1 cellular context compared by ENCODE assay signal in the genomic region with DNA sequence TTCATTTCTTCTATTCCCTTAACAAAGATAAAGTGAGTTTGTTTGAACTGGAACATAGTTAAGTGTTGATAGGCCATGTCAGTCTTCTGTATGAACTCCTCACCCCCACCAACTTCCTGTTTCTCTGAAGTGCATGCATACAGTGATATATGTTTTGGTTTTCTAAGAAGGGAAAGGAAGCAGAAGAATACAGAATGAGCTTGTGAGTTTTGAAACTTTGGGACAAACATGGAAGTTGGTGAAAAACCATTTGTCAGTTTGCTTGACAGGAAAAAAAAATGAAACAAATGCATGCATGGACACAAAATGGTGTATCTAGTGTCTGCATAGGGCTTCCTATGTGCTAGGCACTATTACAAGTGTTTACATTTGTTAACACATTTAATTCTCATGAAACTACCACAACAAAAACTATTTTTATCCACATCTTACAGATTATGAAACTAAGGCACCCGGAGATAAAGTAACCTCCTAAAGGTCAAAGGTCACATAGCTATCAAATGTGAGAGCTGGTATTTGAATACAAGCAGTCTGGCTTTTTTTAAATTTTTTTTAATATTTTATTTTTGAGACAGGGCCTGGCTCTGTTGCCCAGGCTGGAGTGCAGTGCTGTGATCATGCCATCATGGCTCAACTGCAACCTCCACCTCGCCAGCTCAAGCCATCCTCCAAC.
TF ChIP-seq lines count a peak whose summit lies in the region.

No MANE protein-coding gene starts in this region.

TF ChIP-seq in K562, 482 proteins besides CTCF, POLR2A, EP300 and RAD21 (continued from another document and continues in another):
- TF ChIP-seq ZNF311 (CRISPR knock-in tag; IDR thresholded peaks at IDR 0.05) (peak; percentile 94), PYGO2 (tag; IDR thresholded peaks at IDR 0.05) (peak; percentile 68; the same call in 1 of the 2 replicates), ZBTB43 (CRISPR knock-in tag; IDR thresholded peaks at IDR 0.05) (no peak), ELF2 (CRISPR knock-in tag; IDR thresholded peaks at IDR 0.05) (peak; percentile 78), ZBED1 (IDR thresholded peaks at IDR 0.05) (no peak), NCOR1 (IDR thresholded peaks at IDR 0.05) (peak; percentile 36; the same call in 1 of the 2 replicates), MEIS2 (IDR thresholded peaks at IDR 0.05; ENCODE audit: partially characterized antibody) (peak; percentile 98), ZNF644 (tag; IDR thresholded peaks at IDR 0.05; ENCODE audit: low read depth) (peak; percentile 93), ZNF707 (CRISPR knock-in tag; conservative IDR thresholded peaks at IDR 0.05) (0 out of 2 replicates have a peak, but pooled peaks have one; percentile 53), ELF4 (CRISPR knock-in tag; IDR thresholded peaks at IDR 0.05) (0 out of 2 replicates have a peak, but pooled peaks have one; percentile 60), CAMTA2 (CRISPR knock-in tag; conservative IDR thresholded peaks at IDR 0.05) (peak; percentile 77; the same call in 1 of the 2 replicates), HMG20A (CRISPR knock-in tag; conservative IDR thresholded peaks at IDR 0.05) (no peak), FOXA1 (IDR thresholded peaks at IDR 0.05; ENCODE audit: borderline replicate concordance) (no peak), RBM22 (IDR thresholded peaks at IDR 0.05; ENCODE audit: low read depth, low read length, poor library complexity, severe bottlenecking) (no peak), PHTF2 (CRISPR knock-in tag; IDR thresholded peaks at IDR 0.05) (no peak), TCF3 (CRISPR knock-in tag; IDR thresholded peaks at IDR 0.05) (peak; percentile 36; the same call in 1 of the 2 replicates), TCF15 (CRISPR knock-in tag; IDR thresholded peaks at IDR 0.05) (peak; percentile 93), GTF2A2 (tag; IDR thresholded peaks at IDR 0.05) (peak; percentile 86), SOX6 (IDR thresholded peaks at IDR 0.05) (peak; percentile 79; the same call in 1 of the 2 replicates), NFE2L1 (tag; IDR thresholded peaks at IDR 0.05; ENCODE audit: borderline replicate concordance, low read depth) (peak; percentile 75), ATF7 (IDR thresholded peaks at IDR 0.05) (peak; percentile 48), NCOA2 (IDR thresholded peaks at IDR 0.05; ENCODE audit: partially characterized antibody in 2 of 2) (peak in 1 of 2 experiments; percentile 41), RFX7 (CRISPR knock-in tag; IDR thresholded peaks at IDR 0.05) (peak; percentile 91), DDX20 (tag; IDR thresholded peaks at IDR 0.05; ENCODE audit: low read depth) (peak; percentile 96), IRF2 (CRISPR knock-in tag; IDR thresholded peaks at IDR 0.05) (no peak), HDAC8 (tag; IDR thresholded peaks at IDR 0.05) (peak; percentile 81; the same call in 1 of the 2 replicates), SNIP1 (IDR thresholded peaks at IDR 0.05; ENCODE audit: low read depth) (no peak), CCNT2 (IDR thresholded peaks at IDR 0.05; ENCODE audit: borderline replicate concordance, extremely low read depth, insufficient read length, low read depth, low read length) (peak; percentile 61), TAL1 (IDR thresholded peaks at IDR 0.05) (no peak), GATAD2A (IDR thresholded peaks at IDR 0.05) (0 out of 2 replicates have a peak, but pooled peaks have one; percentile 78), ATF1 (CRISPR knock-in tag; IDR thresholded peaks at IDR 0.05) (no peak), ATF1 (tag; IDR thresholded peaks at IDR 0.05) (peak; percentile 48), ELF1 (tag; IDR thresholded peaks at IDR 0.05) (peak; percentile 47), PTTG1 (tag; IDR thresholded peaks at IDR 0.05; ENCODE audit: low read depth) (peak; percentile 94), BCL6 (CRISPR knock-in tag; IDR thresholded peaks at IDR 0.05) (no peak), FOXK2 (conservative IDR thresholded peaks at IDR 0.05 in 1 of 2, IDR thresholded peaks at IDR 0.05 in 1 of 2; ENCODE audit: low read depth in 2 of 2) (peak; percentile 51 to 65; a peak in 2 of 4 replicates), ZNF778 (CRISPR knock-in tag; IDR thresholded peaks at IDR 0.05) (no peak), ZNF316 (IDR thresholded peaks at IDR 0.05) (no peak), HMGN3 (IDR thresholded peaks at IDR 0.05; ENCODE audit: borderline replicate concordance, extremely low read depth, insufficient read length, low read depth, low read length) (peak; percentile 65), ZNF449 (CRISPR knock-in tag; IDR thresholded peaks at IDR 0.05) (peak; percentile 91; the same call in 1 of the 2 replicates), ESRRB (CRISPR knock-in tag; IDR thresholded peaks at IDR 0.05; ENCODE audit: borderline replicate concordance) (no peak), PKNOX1 (IDR thresholded peaks at IDR 0.05) (peak; percentile 96), POLR2H (tag; IDR thresholded peaks at IDR 0.05; ENCODE audit: low read depth) (peak; percentile 57), ZFP30 (CRISPR knock-in tag; IDR thresholded peaks at IDR 0.05; ENCODE audit: borderline replicate concordance) (no peak), ZNF76 (CRISPR knock-in tag; IDR thresholded peaks at IDR 0.05; ENCODE audit: borderline replicate concordance) (peak; percentile 96), ZNF57 (CRISPR knock-in tag; IDR thresholded peaks at IDR 0.05) (peak; percentile 82), ZNF586 (CRISPR knock-in tag; conservative IDR thresholded peaks at IDR 0.05) (peak; percentile 80; the same call in 1 of the 2 replicates), HIVEP1 (CRISPR knock-in tag; IDR thresholded peaks at IDR 0.05) (peak; percentile 93), ZNF212 (CRISPR knock-in tag; IDR thresholded peaks at IDR 0.05) (no peak), ZNF133 (CRISPR knock-in tag; IDR thresholded peaks at IDR 0.05) (0 out of 2 replicates have a peak, but pooled peaks have one; percentile 45), NCOA1 (IDR thresholded peaks at IDR 0.05; ENCODE audit: low read depth) (peak; percentile 27; the same call in 1 of the 2 replicates), ETV1 (tag; conservative IDR thresholded peaks at IDR 0.05; ENCODE audit: low read depth) (peak; percentile 82), MBD1 (CRISPR knock-in tag; IDR thresholded peaks at IDR 0.05) (0 out of 2 replicates have a peak, but pooled peaks have one; percentile 43)
- TF ChIP-seq, protein P1, sequence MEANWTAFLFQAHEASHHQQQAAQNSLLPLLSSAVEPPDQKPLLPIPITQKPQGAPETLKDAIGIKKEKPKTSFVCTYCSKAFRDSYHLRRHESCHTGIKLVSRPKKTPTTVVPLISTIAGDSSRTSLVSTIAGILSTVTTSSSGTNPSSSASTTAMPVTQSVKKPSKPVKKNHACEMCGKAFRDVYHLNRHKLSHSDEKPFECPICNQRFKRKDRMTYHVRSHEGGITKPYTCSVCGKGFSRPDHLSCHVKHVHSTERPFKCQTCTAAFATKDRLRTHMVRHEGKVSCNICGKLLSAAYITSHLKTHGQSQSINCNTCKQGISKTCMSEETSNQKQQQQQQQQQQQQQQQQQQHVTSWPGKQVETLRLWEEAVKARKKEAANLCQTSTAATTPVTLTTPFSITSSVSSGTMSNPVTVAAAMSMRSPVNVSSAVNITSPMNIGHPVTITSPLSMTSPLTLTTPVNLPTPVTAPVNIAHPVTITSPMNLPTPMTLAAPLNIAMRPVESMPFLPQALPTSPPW (CRISPR knock-in tag; IDR thresholded peaks at IDR 0.05) = peak; percentile 48
- TF ChIP-seq, protein P2, sequence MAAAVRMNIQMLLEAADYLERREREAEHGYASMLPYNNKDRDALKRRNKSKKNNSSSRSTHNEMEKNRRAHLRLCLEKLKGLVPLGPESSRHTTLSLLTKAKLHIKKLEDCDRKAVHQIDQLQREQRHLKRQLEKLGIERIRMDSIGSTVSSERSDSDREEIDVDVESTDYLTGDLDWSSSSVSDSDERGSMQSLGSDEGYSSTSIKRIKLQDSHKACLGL (CRISPR knock-in tag; IDR thresholded peaks at IDR 0.05; ENCODE audit: borderline replicate concordance, poor library complexity, severe bottlenecking) = peak; percentile 54
- TF ChIP-seq, protein P3, sequence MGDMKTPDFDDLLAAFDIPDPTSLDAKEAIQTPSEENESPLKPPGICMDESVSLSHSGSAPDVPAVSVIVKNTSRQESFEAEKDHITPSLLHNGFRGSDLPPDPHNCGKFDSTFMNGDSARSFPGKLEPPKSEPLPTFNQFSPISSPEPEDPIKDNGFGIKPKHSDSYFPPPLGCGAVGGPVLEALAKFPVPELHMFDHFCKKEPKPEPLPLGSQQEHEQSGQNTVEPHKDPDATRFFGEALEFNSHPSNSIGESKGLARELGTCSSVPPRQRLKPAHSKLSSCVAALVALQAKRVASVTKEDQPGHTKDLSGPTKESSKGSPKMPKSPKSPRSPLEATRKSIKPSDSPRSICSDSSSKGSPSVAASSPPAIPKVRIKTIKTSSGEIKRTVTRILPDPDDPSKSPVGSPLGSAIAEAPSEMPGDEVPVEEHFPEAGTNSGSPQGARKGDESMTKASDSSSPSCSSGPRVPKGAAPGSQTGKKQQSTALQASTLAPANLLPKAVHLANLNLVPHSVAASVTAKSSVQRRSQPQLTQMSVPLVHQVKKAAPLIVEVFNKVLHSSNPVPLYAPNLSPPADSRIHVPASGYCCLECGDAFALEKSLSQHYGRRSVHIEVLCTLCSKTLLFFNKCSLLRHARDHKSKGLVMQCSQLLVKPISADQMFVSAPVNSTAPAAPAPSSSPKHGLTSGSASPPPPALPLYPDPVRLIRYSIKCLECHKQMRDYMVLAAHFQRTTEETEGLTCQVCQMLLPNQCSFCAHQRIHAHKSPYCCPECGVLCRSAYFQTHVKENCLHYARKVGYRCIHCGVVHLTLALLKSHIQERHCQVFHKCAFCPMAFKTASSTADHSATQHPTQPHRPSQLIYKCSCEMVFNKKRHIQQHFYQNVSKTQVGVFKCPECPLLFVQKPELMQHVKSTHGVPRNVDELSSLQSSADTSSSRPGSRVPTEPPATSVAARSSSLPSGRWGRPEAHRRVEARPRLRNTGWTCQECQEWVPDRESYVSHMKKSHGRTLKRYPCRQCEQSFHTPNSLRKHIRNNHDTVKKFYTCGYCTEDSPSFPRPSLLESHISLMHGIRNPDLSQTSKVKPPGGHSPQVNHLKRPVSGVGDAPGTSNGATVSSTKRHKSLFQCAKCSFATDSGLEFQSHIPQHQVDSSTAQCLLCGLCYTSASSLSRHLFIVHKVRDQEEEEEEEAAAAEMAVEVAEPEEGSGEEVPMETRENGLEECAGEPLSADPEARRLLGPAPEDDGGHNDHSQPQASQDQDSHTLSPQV (IDR thresholded peaks at IDR 0.05) = peak; percentile 99
- TF ChIP-seq, protein P4, sequence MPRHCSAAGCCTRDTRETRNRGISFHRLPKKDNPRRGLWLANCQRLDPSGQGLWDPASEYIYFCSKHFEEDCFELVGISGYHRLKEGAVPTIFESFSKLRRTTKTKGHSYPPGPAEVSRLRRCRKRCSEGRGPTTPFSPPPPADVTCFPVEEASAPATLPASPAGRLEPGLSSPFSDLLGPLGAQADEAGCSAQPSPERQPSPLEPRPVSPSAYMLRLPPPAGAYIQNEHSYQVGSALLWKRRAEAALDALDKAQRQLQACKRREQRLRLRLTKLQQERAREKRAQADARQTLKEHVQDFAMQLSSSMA (CRISPR knock-in tag; IDR thresholded peaks at IDR 0.05) = no peak
- TF ChIP-seq, protein P5, sequence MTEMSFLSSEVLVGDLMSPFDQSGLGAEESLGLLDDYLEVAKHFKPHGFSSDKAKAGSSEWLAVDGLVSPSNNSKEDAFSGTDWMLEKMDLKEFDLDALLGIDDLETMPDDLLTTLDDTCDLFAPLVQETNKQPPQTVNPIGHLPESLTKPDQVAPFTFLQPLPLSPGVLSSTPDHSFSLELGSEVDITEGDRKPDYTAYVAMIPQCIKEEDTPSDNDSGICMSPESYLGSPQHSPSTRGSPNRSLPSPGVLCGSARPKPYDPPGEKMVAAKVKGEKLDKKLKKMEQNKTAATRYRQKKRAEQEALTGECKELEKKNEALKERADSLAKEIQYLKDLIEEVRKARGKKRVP (CRISPR knock-in tag; IDR thresholded peaks at IDR 0.05) = 0 out of 2 replicates have a peak, but pooled peaks have one; percentile 39
